ENCODE assay signal across 1 cellular context in genomic region chr16:84095466-84095865, GRCh38.
TF ChIP-seq lines count a peak whose summit lies in the region.

No MANE protein-coding gene starts in this region.

TF ChIP-seq in H1, 55 proteins besides CTCF, POLR2A, EP300 and RAD21:
- TF ChIP-seq ATF2 (IDR thresholded peaks at IDR 0.05; ENCODE audit: low read length) (no peak), CHD2 (IDR thresholded peaks at IDR 0.05; ENCODE audit: low read length) (no peak), JUND (IDR thresholded peaks at IDR 0.05; ENCODE audit: low read length) (no peak), HDAC6 (IDR thresholded peaks at IDR 0.05; ENCODE audit: low read depth, low read length) (no peak), GABPA (IDR thresholded peaks at IDR 0.05; ENCODE audit: borderline replicate concordance, insufficient read depth, low read length) (no peak), SIX5 (IDR thresholded peaks at IDR 0.05; ENCODE audit: low read depth, low read length) (no peak), SP1 (IDR thresholded peaks at IDR 0.05; ENCODE audit: low read depth, low read length) (no peak), EGR1 (IDR thresholded peaks at IDR 0.05; ENCODE audit: borderline replicate concordance, low read depth, low read length) (no peak), TCF12 (IDR thresholded peaks at IDR 0.05; ENCODE audit: low read depth, low read length) (no peak), KDM4A (IDR thresholded peaks at IDR 0.05; ENCODE audit: low read depth, low read length, severe bottlenecking) (no peak), E2F6 (IDR thresholded peaks at IDR 0.05) (no peak), SP2 (IDR thresholded peaks at IDR 0.05; ENCODE audit: low read length) (no peak), ZNF274 (IDR thresholded peaks at IDR 0.05; ENCODE audit: borderline replicate concordance, extremely low read depth, low read length) (no peak)
TF ChIP-seq in H1: peak in this region for 0.
